ENCODE assay signal across 8 cellular contexts in the genomic region with DNA sequence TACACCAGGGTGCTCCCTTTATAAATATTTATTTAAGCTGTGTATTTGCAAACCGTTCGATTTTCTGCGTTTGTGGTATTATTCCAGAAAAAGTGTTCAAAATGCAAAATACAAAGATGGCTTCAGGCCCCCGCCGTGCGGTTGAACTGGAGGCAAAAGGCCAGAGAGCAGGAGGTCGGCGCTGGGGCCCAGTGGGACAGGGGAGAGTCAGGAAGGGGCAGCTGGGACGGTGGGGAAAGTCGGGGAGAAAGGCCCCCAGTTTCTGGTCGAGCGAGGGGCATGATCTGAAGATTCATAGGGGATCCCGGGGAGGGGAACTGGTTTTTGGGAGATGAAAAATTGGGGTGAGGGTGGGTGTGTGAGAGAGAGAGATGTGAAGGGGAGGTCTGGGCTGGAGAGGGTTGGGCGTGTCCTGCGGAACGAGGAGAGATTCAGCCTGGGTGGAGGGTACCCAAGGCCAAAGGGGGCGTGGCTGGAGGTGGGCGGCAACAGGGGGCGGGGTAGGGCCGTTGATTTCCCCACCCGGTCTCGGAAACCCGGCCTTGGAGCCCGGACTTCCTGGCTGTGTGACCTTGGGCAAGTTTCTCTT. TPM values are rescaled to one million over a fixed set of nuclear protein-coding genes. Genes with fewer than 3 reads are reported as not detected.
A peak's percentile ranks its signal among the peaks of the same experiment; 100 is the strongest.
DNase-seq lines count a peak whose midpoint lies in the region; ATAC-seq, FAIRE-seq and TF ChIP-seq lines count a peak whose summit lies in the region.

No MANE protein-coding gene starts in this region.

- FAIRE-seq in keratinocyte (lab: Jason Lieb, UNC) = no peak

- H3K9me3 ChIP-seq in HUES6 (ENCODE audit: control insufficient read depth, insufficient read depth, low read depth, low read length) (no peaks in the 10 kb centered on the region), SK-N-MC (ENCODE audit: low read depth, low read length) (no peaks in the 10 kb centered on the region), keratinocyte (ENCODE audit: control insufficient read depth, low read depth, low read length) (no peaks in the 10 kb centered on the region)

- H3K4me3 ChIP-seq in HUES6 (ENCODE audit: low read depth, low read length) = peak overlapping the region; percentile 66
- H3K4me3 ChIP-seq in SK-N-MC = peak overlapping the region; percentile 89
- peak overlapping the region; percentile 75 to 85 (median 84) for H3K4me3 ChIP-seq in keratinocyte (ENCODE audit: control insufficient read depth in 2 of 3, extremely low read depth in 1 of 3, insufficient read depth in 2 of 3, low read depth in 1 of 3, low read length in 3 of 3)

- no peaks in the 10 kb centered on the region for H3K9me1 ChIP-seq in keratinocyte (ENCODE audit: control insufficient read depth, extremely low read depth, insufficient read depth, low read length)

- H3K36me3 ChIP-seq in HUES6 (ENCODE audit: control insufficient read depth, insufficient read depth, low read length) (peaks cover 8% of the 10 kb centered on the region), SK-N-MC (ENCODE audit: insufficient read depth, low read length) (no peaks in the 10 kb centered on the region), keratinocyte (ENCODE audit: control insufficient read depth in 2 of 2, extremely low read depth in 1 of 2, insufficient read depth in 2 of 2, low read length in 2 of 2) (peaks cover 0 to 2% of the 10 kb centered on the region in 2 experiments)

- peak overlapping the region; percentile 96 for H3K4me2 ChIP-seq in keratinocyte (ENCODE audit: control insufficient read depth, extremely low read depth, insufficient read depth, low read depth, low read length)

- H3K4me1 ChIP-seq in HUES6 (ENCODE audit: control insufficient read depth, insufficient read depth, low read length) = peaks cover 37% of the 10 kb centered on the region
- H3K4me1 ChIP-seq in keratinocyte (ENCODE audit: control insufficient read depth, extremely low read depth, insufficient read depth, low read length) = peaks cover 9% of the 10 kb centered on the region

- no peak overlapping the region for H2AFZ ChIP-seq in keratinocyte (ENCODE audit: control insufficient read depth, low read length)

- H3K27ac ChIP-seq in HUES6 (ENCODE audit: low read depth, low read length) (peak overlapping the region; percentile 70; the same call in 1 of the 2 replicates), SK-N-MC (peak overlapping the region; percentile 85), keratinocyte (ENCODE audit: control insufficient read depth, insufficient read depth, low read length) (peak overlapping the region; percentile 68)

- H4K20me1 ChIP-seq in keratinocyte (ENCODE audit: control insufficient read depth, extremely low read depth, insufficient read depth, low read length) = no peaks in the 10 kb centered on the region

- H3K9ac ChIP-seq in HUES6 (ENCODE audit: low read length) = peak overlapping the region; percentile 75
- H3K9ac ChIP-seq in SK-N-MC (ENCODE audit: insufficient read length) = peak overlapping the region; percentile 91
- peak overlapping the region; percentile 88 for H3K9ac ChIP-seq in keratinocyte (ENCODE audit: control insufficient read depth, extremely low read depth, insufficient read depth, low read length)

- peak; percentile 83 for DNase-seq in D341Med (ENCODE audit: low spot score)
- no peak for DNase-seq in SK-N-MC (ENCODE audit: low read depth, low spot score)
- DNase-seq in cerebellar cortex (ENCODE audit: low spot score) = peak; percentile 81
- no peak for DNase-seq in keratinocyte (ENCODE audit: low read depth, low spot score)
- peak; percentile 48 to 64 for DNase-seq in stimulated activated CD4-positive, alpha-beta T cell treated with anti-CD3 and anti-CD28 coated beads, Interleukin-2, amount 100 ng/mL, for 24 hours

- H3K27me3 ChIP-seq in HUES6 (ENCODE audit: control insufficient read depth, insufficient read depth, low read length) (peaks cover 38% of the 10 kb centered on the region), keratinocyte (ENCODE audit: control insufficient read depth, extremely low read depth, insufficient read depth, low read length) (no peaks in the 10 kb centered on the region)

- dilution Hi-C loops in keratinocyte (cut with MboI; ENCODE audit: extremely low pct_ligation_motif_present, low sequenced_read_pairs) = no loop called here

- ATAC-seq in GM18907 (IDR thresholded peaks at IDR 0.05; ENCODE audit: unreplicated experiment) = no peak
- ATAC-seq in GM18517 (IDR thresholded peaks at IDR 0.05; ENCODE audit: unreplicated experiment) = no peak

- no peaks in the 10 kb centered on the region for H3K79me2 ChIP-seq in keratinocyte (ENCODE audit: control insufficient read depth, insufficient read depth, low read length)

- no peak for TF ChIP-seq CTCF in keratinocyte (optimal IDR thresholded peaks at IDR 0.05 in 1 of 3, IDR thresholded peaks at IDR 0.05 in 1 of 3, conservative IDR thresholded peaks at IDR 0.05 in 1 of 3; ENCODE audit: extremely low read depth in 1 of 3, insufficient read depth in 2 of 3, low read length in 3 of 3)

RNA-seq across cellular contexts. Expression of a gene that starts 0.7 kb away (rescaled TPM):
- polyA plus RNA-seq in keratinocyte = 24.5 to 37.7 TPM (median 34.7 TPM) in 3 replicates
- polyA plus RNA-seq in keratinocyte (2011; ENCODE audit: low read depth) = 3.6 TPM
- polyA plus RNA-seq in keratinocyte (2011; cell fraction: cytosol; rRNA removed) = 19.0 and 53.3 TPM in 2 replicates
- polyA plus RNA-seq in keratinocyte (2011; cell fraction: nucleus; rRNA removed) = 13.6 and 19.3 TPM in 2 replicates
- 19.2 and 57.8 TPM in 2 replicates for polyA plus RNA-seq in keratinocyte (2012; ENCODE audit: low replicate concordance)
- 10.9 to 29.3 TPM (median 12.3 TPM) in 3 replicates for polyA minus RNA-seq in keratinocyte
- 56.0 TPM for polyA minus RNA-seq in keratinocyte (2011; cell fraction: cytosol; rRNA and poly(A)+ RNA removed)
- 15.2 and 17.7 TPM in 2 replicates for polyA minus RNA-seq in keratinocyte (2011; cell fraction: nucleus; rRNA and poly(A)+ RNA removed)

RNA-seq across cellular contexts. Expression of a gene that starts 3.8 kb away (rescaled TPM):
- not detected in 3 replicates for polyA plus RNA-seq in keratinocyte
- not detected for polyA plus RNA-seq in keratinocyte (2011; ENCODE audit: low read depth)
- polyA plus RNA-seq in keratinocyte (2011; cell fraction: cytosol; rRNA removed) = not detected in 2 replicates
- 0.11 TPM in 1 of 2 replicates, not detected in the other for polyA plus RNA-seq in keratinocyte (2011; cell fraction: nucleus; rRNA removed)
- not detected in 2 replicates for polyA plus RNA-seq in keratinocyte (2012; ENCODE audit: low replicate concordance)
- polyA minus RNA-seq in keratinocyte = not detected in 3 replicates
- not detected for polyA minus RNA-seq in keratinocyte (2011; cell fraction: cytosol; rRNA and poly(A)+ RNA removed)
- not detected in 2 replicates for polyA minus RNA-seq in keratinocyte (2011; cell fraction: nucleus; rRNA and poly(A)+ RNA removed)

RNA-seq across cellular contexts. Expression of a gene that starts 15.7 kb away (rescaled TPM):
- 0.22 to 1.5 TPM (median 0.39 TPM) in 3 replicates for polyA plus RNA-seq in keratinocyte
- 0.72 TPM for polyA plus RNA-seq in keratinocyte (2011; ENCODE audit: low read depth)
- polyA plus RNA-seq in keratinocyte (2011; cell fraction: cytosol; rRNA removed) = 0.29 and 1.6 TPM in 2 replicates
- polyA plus RNA-seq in keratinocyte (2011; cell fraction: nucleus; rRNA removed) = 1.5 and 2.0 TPM in 2 replicates
- polyA plus RNA-seq in keratinocyte (2012; ENCODE audit: low replicate concordance) = 1.9 and 5.8 TPM in 2 replicates
- polyA minus RNA-seq in keratinocyte = 0.19 to 1.6 TPM (median 0.23 TPM) in 3 replicates
- 7.1 TPM for polyA minus RNA-seq in keratinocyte (2011; cell fraction: cytosol; rRNA and poly(A)+ RNA removed)
- 3.0 and 3.1 TPM in 2 replicates for polyA minus RNA-seq in keratinocyte (2011; cell fraction: nucleus; rRNA and poly(A)+ RNA removed)

RNA-seq across cellular contexts. Expression of a gene that starts 17.7 kb away (rescaled TPM):
- polyA plus RNA-seq in keratinocyte = not detected in 3 replicates
- polyA plus RNA-seq in keratinocyte (2011; ENCODE audit: low read depth) = not detected
- not detected in 2 replicates for polyA plus RNA-seq in keratinocyte (2011; cell fraction: cytosol; rRNA removed)
- polyA plus RNA-seq in keratinocyte (2011; cell fraction: nucleus; rRNA removed) = 0.01 TPM in 1 of 2 replicates, not detected in the other
- not detected in 2 replicates for polyA plus RNA-seq in keratinocyte (2012; ENCODE audit: low replicate concordance)
- not detected in 3 replicates for polyA minus RNA-seq in keratinocyte
- not detected for polyA minus RNA-seq in keratinocyte (2011; cell fraction: cytosol; rRNA and poly(A)+ RNA removed)
- polyA minus RNA-seq in keratinocyte (2011; cell fraction: nucleus; rRNA and poly(A)+ RNA removed) = not detected in 2 replicates

RNA-seq across cellular contexts. Expression of a gene that starts 24.2 kb away (rescaled TPM):
- polyA plus RNA-seq in keratinocyte = 11.0 to 12.5 TPM (median 11.9 TPM) in 3 replicates
- polyA plus RNA-seq in keratinocyte (2011; ENCODE audit: low read depth) = 0.66 TPM
- 7.2 and 15.0 TPM in 2 replicates for polyA plus RNA-seq in keratinocyte (2011; cell fraction: cytosol; rRNA removed)
- polyA plus RNA-seq in keratinocyte (2011; cell fraction: nucleus; rRNA removed) = 21.8 and 24.6 TPM in 2 replicates
- polyA plus RNA-seq in keratinocyte (2012; ENCODE audit: low replicate concordance) = 6.8 and 20.9 TPM in 2 replicates
- polyA minus RNA-seq in keratinocyte = 2.2 to 14.3 TPM (median 2.7 TPM) in 3 replicates
- polyA minus RNA-seq in keratinocyte (2011; cell fraction: cytosol; rRNA and poly(A)+ RNA removed) = 6.7 TPM
- 2.6 and 3.3 TPM in 2 replicates for polyA minus RNA-seq in keratinocyte (2011; cell fraction: nucleus; rRNA and poly(A)+ RNA removed)

Comparison
In these comparisons a context has a peak if more than half of its experiments do, and no peak if none do; other contexts are left out.
1. DNase-seq: peak in D341Med (single experiment), cerebellar cortex (single experiment) and stimulated activated CD4-positive, alpha-beta T cell treated with anti-CD3 and anti-CD28 coated beads, Interleukin-2, amount 100 ng/mL, for 24 hours (2 of 2); none in SK-N-MC (single experiment) and keratinocyte (single experiment).
2. Peak in every context shown above with its lines, with median percentiles within 50 percentile points of each other: H3K27ac ChIP-seq, H3K4me3 ChIP-seq and H3K9ac ChIP-seq.